Comparison of ENCODE assay signal across 17 cellular contexts in genomic region chr17:20086416-20087074, GRCh38.
DNase-seq lines count a peak whose midpoint lies in the region; ATAC-seq and TF ChIP-seq lines count a peak whose summit lies in the region.
"Had no signal": no experiment of that assay in that cellular context is flagged by ENCODE, and none has a peak within 500 bp of the region (broad histone marks: within the 10 kb centered on the region; RNA-seq: fewer than 3 reads in every experiment).

No MANE protein-coding gene starts in this region.

- WGBS in right cardiac atrium, result 76% methylated on average over 7 of the region's 7 CpGs

- peaks cover 0 to 5% (median 0%) of the 10 kb centered on the region in 5 donors for H3K36me3 ChIP-seq in subcutaneous abdominal adipose tissue (ENCODE audit: control insufficient read depth in 5 of 5, insufficient read depth in 5 of 5, low read length in 5 of 5)
- H3K36me3 ChIP-seq: MG63, SJCRH30 had no signal

- DNase-seq in NB4 (ENCODE audit: low read depth) (peak; percentile 38), right cardiac atrium (peak in 1 of 3 donors; percentile 53), putamen (ENCODE audit: low spot score) (no peak), T-helper 2 cell (no peak)
- no peak for DNase-seq in activated CD8-positive, alpha-beta memory T cell treated with anti-CD3 and anti-CD28 coated beads, Interleukin-2, amount 10 ng/mL, durations not matched to agents 7 days and 5 days
- DNase-seq: activated CD4-positive, CD25-positive, alpha-beta regulatory T cell treated with anti-CD3 and anti-CD28 coated beads, Interleukin-2, amount 50 U/mL, for 72 hours; activated effector memory CD4-positive, alpha-beta T cell treated with anti-CD3 and anti-CD28 coated beads, Interleukin-2, amount 50 U/mL, for 16 hours; amniotic stem cell; MG63; natural killer cell; NCI-H187 treated with DMSO at 0.1 percent for 48 hours; NCI-H446; SJCRH30; T-helper 9 cell had no signal

- peak; percentile 44 to 73 for ATAC-seq in right cardiac atrium
- ATAC-seq in activated CD8-positive, alpha-beta memory T cell treated with anti-CD3 and anti-CD28 coated beads, Interleukin-2, amount 10 ng/mL, durations not matched to agents 7 days and 5 days, result no peak
- ATAC-seq: natural killer cell had no signal

- peak overlapping the region; percentile 69 for H3K27ac ChIP-seq in angular gyrus (ENCODE audit: low read depth, low read length)
- peak overlapping the region; percentile 19 for H3K27ac ChIP-seq in right cardiac atrium (ENCODE audit: low read length)
- H3K27ac ChIP-seq in subcutaneous abdominal adipose tissue (ENCODE audit: low read depth, low read length), result peak overlapping the region; percentile 3
- H3K27ac ChIP-seq: SJCRH30 had no signal

- H3K4me1 Mint-ChIP-seq in activated CD8-positive, alpha-beta memory T cell treated with anti-CD3 and anti-CD28 coated beads, Interleukin-2, amount 10 ng/mL, durations not matched to agents 7 days and 5 days, result peaks cover 12% of the 10 kb centered on the region

- H3K4me1 ChIP-seq in right cardiac atrium (ENCODE audit: control insufficient read depth, insufficient read depth, low read length) (peaks cover 4% of the 10 kb centered on the region), subcutaneous abdominal adipose tissue (ENCODE audit: control insufficient read depth in 5 of 5, insufficient read depth in 5 of 5, low read length in 5 of 5) (peaks cover 5 to 55% (median 47%) of the 10 kb centered on the region in 5 donors)
- H3K4me1 ChIP-seq: SJCRH30 had no signal

- H3K4me3 Mint-ChIP-seq in activated CD8-positive, alpha-beta memory T cell treated with anti-CD3 and anti-CD28 coated beads, Interleukin-2, amount 10 ng/mL, durations not matched to agents 7 days and 5 days, result no peak overlapping the region
- H3K4me3 Mint-ChIP-seq: memory B cell, natural killer cell had no signal

- H3K4me3 ChIP-seq in NB4 (ENCODE audit: low read depth, low read length) (no peak overlapping the region), right cardiac atrium (ENCODE audit: low read length) (no peak overlapping the region), subcutaneous abdominal adipose tissue (ENCODE audit: low read depth in 1 of 5, low read length in 5 of 5) (no peak overlapping the region)
- H3K4me3 ChIP-seq: MG63, SJCRH30 had no signal

- no peaks in the 10 kb centered on the region for H3K36me3 Mint-ChIP-seq in activated CD8-positive, alpha-beta memory T cell treated with anti-CD3 and anti-CD28 coated beads, Interleukin-2, amount 10 ng/mL, durations not matched to agents 7 days and 5 days
- H3K36me3 Mint-ChIP-seq: memory B cell, natural killer cell had no signal

- H3K9me3 Mint-ChIP-seq in activated CD8-positive, alpha-beta memory T cell treated with anti-CD3 and anti-CD28 coated beads, Interleukin-2, amount 10 ng/mL, durations not matched to agents 7 days and 5 days (ENCODE audit: low read depth), result no peaks in the 10 kb centered on the region
- H3K9me3 Mint-ChIP-seq: memory B cell, natural killer cell had no signal

- H3K27me3 Mint-ChIP-seq in activated CD8-positive, alpha-beta memory T cell treated with anti-CD3 and anti-CD28 coated beads, Interleukin-2, amount 10 ng/mL, durations not matched to agents 7 days and 5 days, result no peaks in the 10 kb centered on the region

- TF ChIP-seq CTCF in NB4 (IDR thresholded peaks at IDR 0.05; ENCODE audit: low read depth, low read length), result no peak

- no peak for TF ChIP-seq POLR2A in NB4 (IDR thresholded peaks at IDR 0.05; ENCODE audit: extremely low read depth, insufficient read length)

- intact Hi-C loops in right cardiac atrium (cut with DNase I), result no loop called here

- no peak overlapping the region for H3K27ac Mint-ChIP-seq in activated CD8-positive, alpha-beta memory T cell treated with anti-CD3 and anti-CD28 coated beads, Interleukin-2, amount 10 ng/mL, durations not matched to agents 7 days and 5 days
- H3K27ac Mint-ChIP-seq: memory B cell, natural killer cell had no signal

- H3K9ac ChIP-seq in subcutaneous abdominal adipose tissue (ENCODE audit: low read length in 5 of 5), result peak overlapping the region in 1 of 5 donors; percentile 28

- no peaks in the 10 kb centered on the region for H3K9me3 ChIP-seq in right cardiac atrium (ENCODE audit: control insufficient read depth, low read length)
- H3K9me3 ChIP-seq in subcutaneous abdominal adipose tissue (ENCODE audit: control insufficient read depth in 5 of 5, low read length in 5 of 5), result no peaks in the 10 kb centered on the region
- H3K9me3 ChIP-seq: MG63, SJCRH30 had no signal

- CTCF ChIA-PET in activated CD8-positive, alpha-beta memory T cell treated with anti-CD3 and anti-CD28 coated beads, Interleukin-2, amount 10 ng/mL, durations not matched to agents 7 days and 5 days (lab: Charles Lee), result no interaction called here

- H3K27me3 ChIP-seq in right cardiac atrium (ENCODE audit: control insufficient read depth, insufficient read depth) (no peaks in the 10 kb centered on the region), subcutaneous abdominal adipose tissue (ENCODE audit: control insufficient read depth in 5 of 5, insufficient read depth in 4 of 5, low read length in 5 of 5) (no peaks in the 10 kb centered on the region)
- H3K27me3 ChIP-seq: MG63 had no signal

Comparison
In these comparisons a context has a peak if more than half of its experiments do, and no peak if none do; other contexts are left out.
1. H3K27ac ChIP-seq: peak in every context shown above with its lines; median percentile 69 in angular gyrus; 19 in right cardiac atrium; 3 in subcutaneous abdominal adipose tissue.